21 cellular contexts compared by ENCODE assay signal in the genomic region with DNA sequence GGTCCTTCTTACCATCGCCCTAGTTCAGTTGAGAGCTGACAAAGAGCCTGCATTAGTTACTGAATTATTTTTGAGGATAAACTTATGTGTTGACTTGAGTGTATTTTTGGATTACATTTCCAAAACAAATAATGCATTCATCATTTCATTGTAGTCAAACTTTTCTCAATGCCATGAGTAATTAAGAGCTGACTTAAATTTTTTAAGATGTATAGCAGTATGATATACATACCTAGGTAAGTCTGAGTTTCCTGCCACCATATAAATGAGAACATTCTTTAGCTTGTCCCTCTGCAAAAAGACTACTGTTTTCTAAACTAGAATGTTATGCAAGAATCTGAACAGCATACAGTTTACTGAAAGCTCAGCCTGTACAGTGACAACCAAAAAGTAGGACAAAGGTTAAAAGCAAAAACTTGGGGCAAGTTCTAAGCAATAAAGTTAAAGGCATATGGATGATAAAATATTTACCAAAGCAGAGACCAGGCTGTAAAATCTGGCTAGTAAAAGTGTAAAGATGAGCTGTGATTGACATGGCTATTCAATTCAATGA.
DNase-seq lines count a peak whose midpoint lies in the region; ATAC-seq and TF ChIP-seq lines count a peak whose summit lies in the region.
"Had no signal": no experiment of that assay in that cellular context is flagged by ENCODE, and none has a peak within 500 bp of the region (broad histone marks: within the 10 kb centered on the region; RNA-seq: fewer than 3 reads in every experiment).

No MANE protein-coding gene starts in this region.

- H3K4me1 Mint-ChIP-seq in osteocyte (ENCODE audit: unreplicated experiment) (peaks cover 40% of the 10 kb centered on the region), T-helper 17 cell (peaks cover 4% of the 10 kb centered on the region)
- H3K4me1 Mint-ChIP-seq: stimulated activated memory B cell treated with anti-CD40 and anti-IgM and Interleukin-4, amounts not matched to agents 10 μg/mL and 1 μg/mL and 100 μg/mL, for 72 hours had no signal

- H3K9ac ChIP-seq in SK-N-MC (ENCODE audit: insufficient read length): no peak overlapping the region
- no peak overlapping the region for H3K9ac ChIP-seq in fibroblast of lung (ENCODE audit: insufficient read depth, low read length)

- TF ChIP-seq CTCF in AG10803 (conservative IDR thresholded peaks at IDR 0.05; ENCODE audit: low read length) (no peak), fibroblast of lung (conservative IDR thresholded peaks at IDR 0.05 in 1 of 2, IDR thresholded peaks at IDR 0.05 in 1 of 2; ENCODE audit: low read depth in 1 of 2, low read length in 2 of 2) (no peak), osteocyte (IDR thresholded peaks at IDR 0.05) (no peak), gastrocnemius medialis (IDR thresholded peaks at IDR 0.05 in 4 of 5, conservative IDR thresholded peaks at IDR 0.05 in 1 of 5) (no peak)

- no peak for TF ChIP-seq POLR2A in gastrocnemius medialis (IDR thresholded peaks at IDR 0.05)

- H2AFZ ChIP-seq in fibroblast of lung (ENCODE audit: low read length): no peak overlapping the region

- intact Hi-C loops in gastrocnemius medialis (cut with DNase I; ENCODE audit: low total_unique reads): no loop called here

- no peak for ATAC-seq in gastrocnemius medialis
- no peak for ATAC-seq in T-helper 17 cell
- no peak for ATAC-seq in HG03039 (IDR thresholded peaks at IDR 0.05; ENCODE audit: unreplicated experiment)
- ATAC-seq: stimulated activated memory B cell treated with anti-CD40 and anti-IgM and Interleukin-4, amounts not matched to agents 10 μg/mL and 1 μg/mL and 100 μg/mL, for 72 hours had no signal

- DNase-seq in AG10803 (ENCODE audit: low read depth): peak; percentile 35
- no peak for DNase-seq in SK-N-MC (ENCODE audit: low read depth, low spot score)
- DNase-seq in fibroblast of lung (ENCODE audit: low read depth in 2 of 2): peak in 1 of 2 donors; percentile 43
- DNase-seq in osteocyte (ENCODE audit: extremely low spot score, unreplicated experiment): no peak
- no peak for DNase-seq in ACHN
- no peak for DNase-seq in gastrocnemius medialis
- no peak for DNase-seq in T-helper 17 cell
- DNase-seq: activated CD4-positive, CD25-positive, alpha-beta regulatory T cell; activated effector memory CD4-positive, alpha-beta T cell treated with anti-CD3 and anti-CD28 coated beads, Interleukin-2, amount 50 U/mL, for 16 hours; aorta; CD8-positive, alpha-beta memory T cell; islet precursor cell; Kasumi-1; NCI-H1417 treated with DMSO at 0.1 percent for 48 hours; NK-92 treated with Interleukin-12 subunit alpha and Interleukin-12 subunit beta, amount 100 ng/mL, for 24 hours; small intestine; upper lobe of right lung had no signal

- H3K27ac Mint-ChIP-seq in osteocyte (ENCODE audit: unreplicated experiment): peak overlapping the region; percentile 23
- no peak overlapping the region for H3K27ac Mint-ChIP-seq in T-helper 17 cell
- H3K27ac Mint-ChIP-seq: dendritic cell treated with granulocyte-macrophage colony-stimulating factor and Interleukin-4, amounts not matched to agents 40 ng/mL and 50 ng/mL, for 4 days; stimulated activated memory B cell treated with anti-CD40 and anti-IgM and Interleukin-4, amounts not matched to agents 10 μg/mL and 1 μg/mL and 100 μg/mL, for 72 hours had no signal

- no peaks in the 10 kb centered on the region for H4K20me1 ChIP-seq in fibroblast of lung (ENCODE audit: control insufficient read depth, extremely low read depth, insufficient read depth, low read length)

- peaks cover 9% of the 10 kb centered on the region for H3K36me3 Mint-ChIP-seq in osteocyte (ENCODE audit: unreplicated experiment)
- H3K36me3 Mint-ChIP-seq in T-helper 17 cell (ENCODE audit: low read depth): peaks cover 6% of the 10 kb centered on the region

- peaks cover 26% of the 10 kb centered on the region for H3K4me1 ChIP-seq in fibroblast of lung (ENCODE audit: control insufficient read depth, extremely low read depth, insufficient read depth, low read length)
- H3K4me1 ChIP-seq in gastrocnemius medialis: peaks cover 13 to 17% of the 10 kb centered on the region in 2 donors

- no peaks in the 10 kb centered on the region for H3K9me3 Mint-ChIP-seq in osteocyte (ENCODE audit: unreplicated experiment)

- H3K4me3 Mint-ChIP-seq in osteocyte (ENCODE audit: unreplicated experiment): no peak overlapping the region
- no peak overlapping the region for H3K4me3 Mint-ChIP-seq in T-helper 17 cell
- H3K4me3 Mint-ChIP-seq: CD8-positive, alpha-beta memory T cell; dendritic cell treated with granulocyte-macrophage colony-stimulating factor and Interleukin-4, amounts not matched to agents 40 ng/mL and 50 ng/mL, for 4 days; stimulated activated memory B cell treated with anti-CD40 and anti-IgM and Interleukin-4, amounts not matched to agents 10 μg/mL and 1 μg/mL and 100 μg/mL, for 72 hours had no signal

- in situ Hi-C loops in ACHN (cut with HindIII; ENCODE audit: low pct_ligation_motif_present, low pct_unique_long_range_greater_than_20kb, low sequenced_read_pairs) (no loop called here), gastrocnemius medialis (cut with MboI; ENCODE audit: low sequenced_read_pairs in 4 of 4) (no loop called here)

- no peak overlapping the region for H3K4me2 ChIP-seq in fibroblast of lung (ENCODE audit: extremely low read depth, insufficient read depth, low read length)

- H3K27me3 ChIP-seq in fibroblast of lung (ENCODE audit: control insufficient read depth, insufficient read depth, low read length): no peaks in the 10 kb centered on the region
- H3K27me3 ChIP-seq in gastrocnemius medialis: no peaks in the 10 kb centered on the region
- H3K27me3 ChIP-seq: upper lobe of right lung had no signal

- no peaks in the 10 kb centered on the region for H3K27me3 Mint-ChIP-seq in osteocyte (ENCODE audit: unreplicated experiment)
- no peaks in the 10 kb centered on the region for H3K27me3 Mint-ChIP-seq in T-helper 17 cell
- H3K27me3 Mint-ChIP-seq: CD8-positive, alpha-beta memory T cell; dendritic cell treated with granulocyte-macrophage colony-stimulating factor and Interleukin-4, amounts not matched to agents 40 ng/mL and 50 ng/mL, for 4 days; stimulated activated memory B cell treated with anti-CD40 and anti-IgM and Interleukin-4, amounts not matched to agents 10 μg/mL and 1 μg/mL and 100 μg/mL, for 72 hours had no signal

- H3K27ac ChIP-seq in SK-N-MC: peak overlapping the region; percentile 56; the same call in 1 of the 2 replicates
- peak overlapping the region; percentile 13 for H3K27ac ChIP-seq in fibroblast of lung (ENCODE audit: insufficient read depth, low read length)
- H3K27ac ChIP-seq in gastrocnemius medialis: no peak overlapping the region
- H3K27ac ChIP-seq: RWPE1, upper lobe of right lung had no signal

- no peak overlapping the region for H3K4me3 ChIP-seq in AG10803 (ENCODE audit: low read length)
- H3K4me3 ChIP-seq in SK-N-MC: no peak overlapping the region
- H3K4me3 ChIP-seq in fibroblast of lung (replicated peaks in 1 of 4; ENCODE audit: control extremely low read depth in 1 of 4, insufficient read depth in 1 of 4, low read depth in 3 of 4, low read length in 4 of 4): no peak overlapping the region
- no peak overlapping the region for H3K4me3 ChIP-seq in gastrocnemius medialis
- H3K4me3 ChIP-seq: upper lobe of right lung had no signal

- H3K36me3 ChIP-seq in SK-N-MC (ENCODE audit: insufficient read depth, low read length) (peaks cover 12% of the 10 kb centered on the region), fibroblast of lung (ENCODE audit: control insufficient read depth, insufficient read depth, low read length) (no peaks in the 10 kb centered on the region), gastrocnemius medialis (no peaks in the 10 kb centered on the region)
- H3K36me3 ChIP-seq: upper lobe of right lung had no signal

- H3K79me2 ChIP-seq in fibroblast of lung (ENCODE audit: control insufficient read depth, insufficient read depth, low read length): no peaks in the 10 kb centered on the region

- no peaks in the 10 kb centered on the region for H3K9me3 ChIP-seq in SK-N-MC (ENCODE audit: low read depth, low read length)
- H3K9me3 ChIP-seq in fibroblast of lung (ENCODE audit: control insufficient read depth, insufficient read depth, low read depth, low read length): no peaks in the 10 kb centered on the region
- no peaks in the 10 kb centered on the region for H3K9me3 ChIP-seq in gastrocnemius medialis
- no peaks in the 10 kb centered on the region for H3K9me3 ChIP-seq in T-helper 17 cell (ENCODE audit: control insufficient read depth, low read length, poor library complexity, severe bottlenecking)
- H3K9me3 ChIP-seq: upper lobe of right lung had no signal

Comparison
In these comparisons a context has a peak if more than half of its experiments do, and no peak if none do; other contexts are left out.
1. H3K27ac ChIP-seq: peak in SK-N-MC (single experiment) and fibroblast of lung (single experiment); none in gastrocnemius medialis (0 of 4).